ENCODE assay signal across 25 cellular contexts in the genomic region with DNA sequence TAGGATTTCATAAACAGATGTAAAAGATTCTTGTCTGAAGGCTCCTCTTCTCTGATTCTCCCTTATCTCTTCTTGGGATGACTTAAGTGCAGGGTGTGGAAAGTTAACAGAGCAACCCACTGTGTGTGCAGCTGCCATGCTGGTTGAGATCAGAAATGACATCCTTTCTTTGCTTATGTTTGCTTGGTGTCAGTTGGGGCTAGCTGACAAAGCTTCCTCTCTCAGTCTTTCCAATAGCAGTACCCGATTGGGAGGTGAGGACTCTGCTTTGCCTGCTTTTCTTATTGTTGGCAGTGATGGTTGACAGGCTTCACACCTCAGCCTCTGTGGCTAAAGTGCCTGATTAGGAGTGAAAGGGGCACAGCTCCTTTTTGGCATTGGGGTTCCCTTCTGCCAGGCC. TPM values are rescaled to one million over a fixed set of nuclear protein-coding genes. Genes with fewer than 3 reads are reported as not detected.
DNase-seq lines count a peak whose midpoint lies in the region; ATAC-seq and TF ChIP-seq lines count a peak whose summit lies in the region.
"Had no signal": no experiment of that assay in that cellular context is flagged by ENCODE, and none has a peak within 500 bp of the region (broad histone marks: within the 10 kb centered on the region; RNA-seq: fewer than 3 reads in every experiment).

No MANE protein-coding gene starts in this region.

- peak overlapping the region; percentile 74 for H3K27ac ChIP-seq in KOPT-K1 (ENCODE audit: low read depth, low read length, poor library complexity, severe bottlenecking)
- no peak overlapping the region for H3K27ac ChIP-seq in WERI-Rb-1
- H3K27ac ChIP-seq: BLaER1, lower lobe of right lung, prostate gland, RWPE1, stomach, upper lobe of right lung had no signal

- peaks cover 10% of the 10 kb centered on the region for H3K36me3 Mint-ChIP-seq in chondrocyte (ENCODE audit: low read depth)
- H3K36me3 Mint-ChIP-seq in nephron (ENCODE audit: low read depth): peaks cover 22% of the 10 kb centered on the region
- no peaks in the 10 kb centered on the region; the same call in 1 of the 2 replicates for H3K36me3 Mint-ChIP-seq in WTC11

- TF ChIP-seq CTCF in chondrocyte (IDR thresholded peaks at IDR 0.05): no peak
- TF ChIP-seq CTCF in nephron (IDR thresholded peaks at IDR 0.05; ENCODE audit: unreplicated experiment in 3 of 3): no peak
- TF ChIP-seq CTCF in foreskin fibroblast (IDR thresholded peaks at IDR 0.05; ENCODE audit: low read depth, low read length): no peak
- no peak for TF ChIP-seq CTCF in WTC11 (IDR thresholded peaks at IDR 0.05)
- TF ChIP-seq CTCF in WERI-Rb-1 (IDR thresholded peaks at IDR 0.05; ENCODE audit: low read depth, low read length): no peak

- H3K4me1 Mint-ChIP-seq in chondrocyte (ENCODE audit: low read depth) (peaks cover 49% of the 10 kb centered on the region), nephron (peaks cover 10% of the 10 kb centered on the region), WTC11 (peaks cover 46% of the 10 kb centered on the region)

- no peak for ATAC-seq in WTC11
- ATAC-seq: activated CD8-positive, alpha-beta T cell treated with anti-CD3 and anti-CD28 coated beads for 36 hours; activated T-cell treated with anti-CD3 and anti-CD28 coated beads, Interleukin-2, amount 50 U/mL, for 4 hours; heart left ventricle; lower lobe of right lung; upper lobe of right lung had no signal

- H3K9me3 ChIP-seq in KOPT-K1 (ENCODE audit: insufficient read depth, low read length, poor library complexity, severe bottlenecking): peaks cover 28% of the 10 kb centered on the region
- H3K9me3 ChIP-seq in WERI-Rb-1 (ENCODE audit: severe bottlenecking): no peaks in the 10 kb centered on the region
- H3K9me3 ChIP-seq: MG63, prostate gland, upper lobe of right lung had no signal

- H3K27ac Mint-ChIP-seq in chondrocyte (ENCODE audit: unreplicated experiment) (peak overlapping the region; percentile 43), nephron (peak overlapping the region; percentile 77 to 87 (median 84)), WTC11 (no peak overlapping the region)
- H3K27ac Mint-ChIP-seq: activated CD8-positive, alpha-beta T cell treated with anti-CD3 and anti-CD28 coated beads for 36 hours had no signal

- H3K4me3 Mint-ChIP-seq in chondrocyte (ENCODE audit: unreplicated experiment): no peak overlapping the region
- no peak overlapping the region for H3K4me3 Mint-ChIP-seq in nephron
- no peak overlapping the region for H3K4me3 Mint-ChIP-seq in WTC11
- H3K4me3 Mint-ChIP-seq: activated CD8-positive, alpha-beta T cell treated with anti-CD3 and anti-CD28 coated beads for 36 hours; activated T-cell treated with anti-CD3 and anti-CD28 coated beads, Interleukin-2, amount 50 U/mL, for 4 hours; H9 had no signal

- H3K36me3 ChIP-seq in KOPT-K1 (ENCODE audit: insufficient read depth, low read length): peaks cover 22% of the 10 kb centered on the region
- H3K36me3 ChIP-seq in WERI-Rb-1: peaks cover 4% of the 10 kb centered on the region; the same call in 1 of the 2 replicates
- H3K36me3 ChIP-seq: heart left ventricle, lower lobe of right lung, prostate gland, stomach, upper lobe of right lung had no signal

- peak; percentile 6 for DNase-seq in NCI-H2171 treated with DMSO at 0.1 percent for 48 hours (lab: John Stamatoyannopoulos, UW)
- DNase-seq in NCI-H2171 (lab: John Stamatoyannopoulos, UW): no peak
- DNase-seq in chondrocyte (ENCODE audit: low spot score): no peak
- DNase-seq in foreskin fibroblast: no peak
- no peak for DNase-seq in WTC11 (ENCODE audit: low spot score)
- no peak for DNase-seq in WERI-Rb-1
- DNase-seq: activated CD8-positive, alpha-beta T cell treated with anti-CD3 and anti-CD28 coated beads for 36 hours; activated naive CD4-positive, alpha-beta T cell treated with anti-CD3 and anti-CD28 coated beads, Interleukin-2, amount 50 U/mL, for 16 hours; activated T-cell treated with anti-CD3 and anti-CD28 coated beads, Interleukin-2, amount 50 U/mL, for 4 hours; H9; heart left ventricle; lower lobe of right lung; MG63; naive B cell; NCI-H1436 treated with DMSO at 0.1 percent for 48 hours; NCI-H345; small intestine; stimulated activated CD4-positive, alpha-beta T cell treated with anti-CD3 and anti-CD28 coated beads, Interleukin-4, amount 100 ng/mL, for 24 hours; stomach; upper lobe of right lung had no signal

- no peaks in the 10 kb centered on the region for H3K27me3 ChIP-seq in WERI-Rb-1 (ENCODE audit: insufficient read depth, low read depth, severe bottlenecking)
- H3K27me3 ChIP-seq: BLaER1, heart left ventricle, MG63, stomach, upper lobe of right lung had no signal

- CTCF ChIA-PET in WTC11 (lab: Charles Lee): interaction anchor here (0.5 kb wide), 1 partner anchor 369 kb away, joined by 4 read pairs; no protein-coding TSS in a partner anchor

- H3K4me3 ChIP-seq in foreskin fibroblast (ENCODE audit: low read depth in 1 of 2, low read length in 2 of 2) (no peak overlapping the region), WERI-Rb-1 (ENCODE audit: low read depth, low read length) (no peak overlapping the region)
- H3K4me3 ChIP-seq: BLaER1, heart left ventricle, lower lobe of right lung, MG63, prostate gland, stomach, upper lobe of right lung had no signal

- H3K9me3 Mint-ChIP-seq in chondrocyte (ENCODE audit: low read depth) (peaks cover 14% of the 10 kb centered on the region), nephron (peaks cover 21% of the 10 kb centered on the region), WTC11 (peaks cover 10% of the 10 kb centered on the region; the same call in 1 of the 2 replicates)

- H3K27me3 Mint-ChIP-seq in chondrocyte (ENCODE audit: low read depth) (no peaks in the 10 kb centered on the region), nephron (ENCODE audit: low read depth) (no peaks in the 10 kb centered on the region), WTC11 (ENCODE audit: low read depth) (no peaks in the 10 kb centered on the region)
- H3K27me3 Mint-ChIP-seq: activated CD8-positive, alpha-beta T cell treated with anti-CD3 and anti-CD28 coated beads for 36 hours; naive B cell had no signal

- POLR2A ChIA-PET in WTC11 (lab: Charles Lee): no interaction called here

TF ChIP-seq in WTC11, 78 proteins besides CTCF, POLR2A, EP300 and RAD21 (continues in another document):
- no peak for TF ChIP-seq ZBTB21 (CRISPR knock-in tag; IDR thresholded peaks at IDR 0.05; ENCODE audit: borderline replicate concordance)
- TF ChIP-seq ZNF263 (CRISPR knock-in tag; IDR thresholded peaks at IDR 0.05; ENCODE audit: low read depth): no peak
- TF ChIP-seq, protein P1, sequence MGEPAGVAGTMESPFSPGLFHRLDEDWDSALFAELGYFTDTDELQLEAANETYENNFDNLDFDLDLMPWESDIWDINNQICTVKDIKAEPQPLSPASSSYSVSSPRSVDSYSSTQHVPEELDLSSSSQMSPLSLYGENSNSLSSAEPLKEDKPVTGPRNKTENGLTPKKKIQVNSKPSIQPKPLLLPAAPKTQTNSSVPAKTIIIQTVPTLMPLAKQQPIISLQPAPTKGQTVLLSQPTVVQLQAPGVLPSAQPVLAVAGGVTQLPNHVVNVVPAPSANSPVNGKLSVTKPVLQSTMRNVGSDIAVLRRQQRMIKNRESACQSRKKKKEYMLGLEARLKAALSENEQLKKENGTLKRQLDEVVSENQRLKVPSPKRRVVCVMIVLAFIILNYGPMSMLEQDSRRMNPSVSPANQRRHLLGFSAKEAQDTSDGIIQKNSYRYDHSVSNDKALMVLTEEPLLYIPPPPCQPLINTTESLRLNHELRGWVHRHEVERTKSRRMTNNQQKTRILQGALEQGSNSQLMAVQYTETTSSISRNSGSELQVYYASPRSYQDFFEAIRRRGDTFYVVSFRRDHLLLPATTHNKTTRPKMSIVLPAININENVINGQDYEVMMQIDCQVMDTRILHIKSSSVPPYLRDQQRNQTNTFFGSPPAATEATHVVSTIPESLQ (CRISPR knock-in tag; IDR thresholded peaks at IDR 0.05): no peak
- TF ChIP-seq ELF4 (CRISPR knock-in tag; IDR thresholded peaks at IDR 0.05; ENCODE audit: low read depth): no peak
- TF ChIP-seq ZNF138 (CRISPR knock-in tag; conservative IDR thresholded peaks at IDR 0.05): no peak
- TF ChIP-seq, protein P2, sequence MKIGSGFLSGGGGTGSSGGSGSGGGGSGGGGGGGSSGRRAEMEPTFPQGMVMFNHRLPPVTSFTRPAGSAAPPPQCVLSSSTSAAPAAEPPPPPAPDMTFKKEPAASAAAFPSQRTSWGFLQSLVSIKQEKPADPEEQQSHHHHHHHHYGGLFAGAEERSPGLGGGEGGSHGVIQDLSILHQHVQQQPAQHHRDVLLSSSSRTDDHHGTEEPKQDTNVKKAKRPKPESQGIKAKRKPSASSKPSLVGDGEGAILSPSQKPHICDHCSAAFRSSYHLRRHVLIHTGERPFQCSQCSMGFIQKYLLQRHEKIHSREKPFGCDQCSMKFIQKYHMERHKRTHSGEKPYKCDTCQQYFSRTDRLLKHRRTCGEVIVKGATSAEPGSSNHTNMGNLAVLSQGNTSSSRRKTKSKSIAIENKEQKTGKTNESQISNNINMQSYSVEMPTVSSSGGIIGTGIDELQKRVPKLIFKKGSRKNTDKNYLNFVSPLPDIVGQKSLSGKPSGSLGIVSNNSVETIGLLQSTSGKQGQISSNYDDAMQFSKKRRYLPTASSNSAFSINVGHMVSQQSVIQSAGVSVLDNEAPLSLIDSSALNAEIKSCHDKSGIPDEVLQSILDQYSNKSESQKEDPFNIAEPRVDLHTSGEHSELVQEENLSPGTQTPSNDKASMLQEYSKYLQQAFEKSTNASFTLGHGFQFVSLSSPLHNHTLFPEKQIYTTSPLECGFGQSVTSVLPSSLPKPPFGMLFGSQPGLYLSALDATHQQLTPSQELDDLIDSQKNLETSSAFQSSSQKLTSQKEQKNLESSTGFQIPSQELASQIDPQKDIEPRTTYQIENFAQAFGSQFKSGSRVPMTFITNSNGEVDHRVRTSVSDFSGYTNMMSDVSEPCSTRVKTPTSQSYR (CRISPR knock-in tag; IDR thresholded peaks at IDR 0.05): no peak
- TF ChIP-seq IRF1 (CRISPR knock-in tag; IDR thresholded peaks at IDR 0.05): no peak
- no peak for TF ChIP-seq NFATC4 (CRISPR knock-in tag; IDR thresholded peaks at IDR 0.05)

RNA-seq across cellular contexts. Expression of gene OGN, which starts 26.5 kb away (rescaled TPM):
- total RNA-seq in chondrocyte (27.4 to 72.6 TPM (median 30.3 TPM) in 3 replicates), WTC11 (2021) (0.11 TPM in 1 of 3 replicates, not detected in the others)
- total RNA-seq: activated CD8-positive, alpha-beta T cell treated with anti-CD3 and anti-CD28 coated beads for 36 hours; activated T-cell treated with anti-CD3 and anti-CD28 coated beads, Interleukin-2, amount 50 U/mL, for 4 hours; H9 had no signal

RNA-seq across cellular contexts. Expression of gene OMD, which starts 46.4 kb away (rescaled TPM):
- total RNA-seq in chondrocyte: 25.6 to 148 TPM (median 28.5 TPM) in 3 replicates
- total RNA-seq in WTC11 (2021): not detected in 3 replicates
- total RNA-seq: activated CD8-positive, alpha-beta T cell treated with anti-CD3 and anti-CD28 coated beads for 36 hours; activated T-cell treated with anti-CD3 and anti-CD28 coated beads, Interleukin-2, amount 50 U/mL, for 4 hours; H9 had no signal

RNA-seq across cellular contexts. Expression of gene CENPP, which starts 52.2 kb away (rescaled TPM):
- total RNA-seq in chondrocyte (7.7 to 19.7 TPM (median 9.2 TPM) in 3 replicates), WTC11 (2021) (12.2 to 15.0 TPM (median 14.3 TPM) in 3 replicates)

RNA-seq across cellular contexts. Expression of gene NOL8, which starts 52.8 kb away (rescaled TPM):
- total RNA-seq in chondrocyte: 28.3 to 39.7 TPM (median 30.5 TPM) in 3 replicates
- 26.6 to 32.3 TPM (median 32.2 TPM) in 3 replicates for total RNA-seq in WTC11 (2021)

Comparison
In these comparisons a context has a peak if more than half of its experiments do, and no peak if none do; other contexts are left out.
1. RNA of gene OGN, which starts 26.5 kb away (total RNA-seq): 27.4 to 72.6 TPM in chondrocyte; 0.11 TPM in WTC11; every median in the first group is over 10 times any median in the second.
2. RNA of gene OMD, which starts 46.4 kb away (total RNA-seq): 25.6 to 148 TPM in chondrocyte; not detected in WTC11; every median in the first group is over 10 times any median in the second.